ENCODE assay signal across 9 cellular contexts in genomic region chr10:21292763-21293517, GRCh38.
A peak's percentile ranks its signal among the peaks of the same experiment; 100 is the strongest.
DNase-seq lines count a peak whose midpoint lies in the region; ATAC-seq, FAIRE-seq and TF ChIP-seq lines count a peak whose summit lies in the region.
"Had no signal": no experiment of that assay in that cellular context is flagged by ENCODE, and none has a peak within 500 bp of the region (broad histone marks: within the 10 kb centered on the region; RNA-seq: fewer than 3 reads in every experiment).

No MANE protein-coding gene starts in this region.

- no peaks in the 10 kb centered on the region for H3K9me2 ChIP-seq in neural cell (ENCODE audit: insufficient read depth, low read length)

- H3K27me3 ChIP-seq in neural cell (ENCODE audit: insufficient read depth, low read depth, low read length) = no peaks in the 10 kb centered on the region

- peak overlapping the region; percentile 17 for H3K4me2 ChIP-seq in neural cell (ENCODE audit: low read length)

- no peak overlapping the region for H3K9ac ChIP-seq in neural cell (ENCODE audit: low read length)

- no peaks in the 10 kb centered on the region for H3K9me3 Mint-ChIP-seq in natural killer cell treated with Interleukin-12 subunit alpha and Interleukin-12 subunit beta and Interleukin-15 and Interleukin-18, amount 100 ng/mL, for 72 hours

- no peaks in the 10 kb centered on the region for H3F3A ChIP-seq in neural cell (ENCODE audit: insufficient read depth, low read length, poor library complexity, severe bottlenecking)

- TF ChIP-seq CTCF in fibroblast of mammary gland (conservative IDR thresholded peaks at IDR 0.05; ENCODE audit: control insufficient read depth, insufficient read depth, low read depth, low read length) = no peak
- no peak for TF ChIP-seq CTCF in neural cell (IDR thresholded peaks at IDR 0.05; ENCODE audit: poor library complexity, severe bottlenecking)

- H4K20me1 ChIP-seq in neural cell (ENCODE audit: insufficient read depth) = no peaks in the 10 kb centered on the region

- H3K27ac ChIP-seq in neural cell (ENCODE audit: low read length) = no peak overlapping the region

- no peaks in the 10 kb centered on the region for H3K36me3 Mint-ChIP-seq in natural killer cell treated with Interleukin-12 subunit alpha and Interleukin-12 subunit beta and Interleukin-15 and Interleukin-18, amount 100 ng/mL, for 72 hours

- no peak for ATAC-seq in natural killer cell treated with Interleukin-12 subunit alpha and Interleukin-12 subunit beta and Interleukin-15 and Interleukin-18, amount 100 ng/mL, for 72 hours
- ATAC-seq: left colon had no signal

- DNase-seq in EH (ENCODE audit: low read depth) = peak; percentile 98
- peak; percentile 100 for DNase-seq in RCC 7860 (ENCODE audit: low spot score)
- DNase-seq in fibroblast of mammary gland (ENCODE audit: low read depth) = peak; percentile 99
- no peak for DNase-seq in COR-L47 (lab: John Stamatoyannopoulos, UW)
- DNase-seq in activated naive CD4-positive, alpha-beta T cell (lab: John Stamatoyannopoulos, UW) = no peak
- DNase-seq in natural killer cell treated with Interleukin-12 subunit alpha and Interleukin-12 subunit beta and Interleukin-15 and Interleukin-18, amount 100 ng/mL, for 72 hours (ENCODE audit: low spot score) = no peak
- DNase-seq in OCI-M1 (lab: John Stamatoyannopoulos, UW) = no peak

- no peak overlapping the region for H2AFZ ChIP-seq in neural cell (ENCODE audit: low read depth, low read length)

- no peaks in the 10 kb centered on the region for H3K79me2 ChIP-seq in neural cell (replicated peaks; ENCODE audit: insufficient read depth, low read length)

- no peak overlapping the region for H3K27ac Mint-ChIP-seq in natural killer cell treated with Interleukin-12 subunit alpha and Interleukin-12 subunit beta and Interleukin-15 and Interleukin-18, amount 100 ng/mL, for 72 hours

- no peaks in the 10 kb centered on the region for H3K9me3 ChIP-seq in neural cell (ENCODE audit: low read length)

- no peaks in the 10 kb centered on the region for H3K36me3 ChIP-seq in neural cell (ENCODE audit: insufficient read depth, low read length)

- no peak overlapping the region for H3K4me3 Mint-ChIP-seq in natural killer cell treated with Interleukin-12 subunit alpha and Interleukin-12 subunit beta and Interleukin-15 and Interleukin-18, amount 100 ng/mL, for 72 hours

- TF ChIP-seq RAD21 in neural cell (conservative IDR thresholded peaks at IDR 0.05) = no peak

- H3K4me1 Mint-ChIP-seq in natural killer cell treated with Interleukin-12 subunit alpha and Interleukin-12 subunit beta and Interleukin-15 and Interleukin-18, amount 100 ng/mL, for 72 hours (ENCODE audit: low read depth in 2 of 2) = no peaks in the 10 kb centered on the region

- H3K4me3 ChIP-seq in fibroblast of mammary gland (ENCODE audit: control insufficient read depth, low read depth, low read length) (peak overlapping the region; percentile 20), neural cell (ENCODE audit: low read length) (peak overlapping the region; percentile 37)

- H3K27me3 Mint-ChIP-seq in natural killer cell treated with Interleukin-12 subunit alpha and Interleukin-12 subunit beta and Interleukin-15 and Interleukin-18, amount 100 ng/mL, for 72 hours = peaks cover 19 to 44% of the 10 kb centered on the region in 2 donors

- no peak for TF ChIP-seq EP300 in neural cell (conservative IDR thresholded peaks at IDR 0.05; ENCODE audit: poor library complexity, severe bottlenecking)

- peak; percentile 99 for FAIRE-seq in RCC 7860 (lab: Jason Lieb, UNC)

TF ChIP-seq in neural cell, 6 proteins besides CTCF, POLR2A, EP300 and RAD21:
- TF ChIP-seq EZH2 (IDR thresholded peaks at IDR 0.05; ENCODE audit: borderline replicate concordance, insufficient read depth, low read length, poor library complexity, severe bottlenecking) (no peak), SMC3 (conservative IDR thresholded peaks at IDR 0.05; ENCODE audit: poor library complexity) (no peak), POLR2AphosphoS5 (IDR thresholded peaks at IDR 0.05) (no peak), TAF1 (IDR thresholded peaks at IDR 0.05; ENCODE audit: low read depth) (no peak), MXI1 (conservative IDR thresholded peaks at IDR 0.05; ENCODE audit: poor library complexity, severe bottlenecking) (no peak), REST (IDR thresholded peaks at IDR 0.05; ENCODE audit: borderline replicate concordance) (no peak)

Comparison
In these comparisons a context has a peak if more than half of its experiments do, and no peak if none do; other contexts are left out.
1. DNase-seq: peak in EH (single experiment), RCC 7860 (single experiment) and fibroblast of mammary gland (single experiment); none in COR-L47 (single experiment), activated naive CD4-positive, alpha-beta T cell (0 of 4), natural killer cell treated with Interleukin-12 subunit alpha and Interleukin-12 subunit beta and Interleukin-15 and Interleukin-18, amount 100 ng/mL, for 72 hours (single experiment) and OCI-M1 (single experiment).